In the genomic region with DNA sequence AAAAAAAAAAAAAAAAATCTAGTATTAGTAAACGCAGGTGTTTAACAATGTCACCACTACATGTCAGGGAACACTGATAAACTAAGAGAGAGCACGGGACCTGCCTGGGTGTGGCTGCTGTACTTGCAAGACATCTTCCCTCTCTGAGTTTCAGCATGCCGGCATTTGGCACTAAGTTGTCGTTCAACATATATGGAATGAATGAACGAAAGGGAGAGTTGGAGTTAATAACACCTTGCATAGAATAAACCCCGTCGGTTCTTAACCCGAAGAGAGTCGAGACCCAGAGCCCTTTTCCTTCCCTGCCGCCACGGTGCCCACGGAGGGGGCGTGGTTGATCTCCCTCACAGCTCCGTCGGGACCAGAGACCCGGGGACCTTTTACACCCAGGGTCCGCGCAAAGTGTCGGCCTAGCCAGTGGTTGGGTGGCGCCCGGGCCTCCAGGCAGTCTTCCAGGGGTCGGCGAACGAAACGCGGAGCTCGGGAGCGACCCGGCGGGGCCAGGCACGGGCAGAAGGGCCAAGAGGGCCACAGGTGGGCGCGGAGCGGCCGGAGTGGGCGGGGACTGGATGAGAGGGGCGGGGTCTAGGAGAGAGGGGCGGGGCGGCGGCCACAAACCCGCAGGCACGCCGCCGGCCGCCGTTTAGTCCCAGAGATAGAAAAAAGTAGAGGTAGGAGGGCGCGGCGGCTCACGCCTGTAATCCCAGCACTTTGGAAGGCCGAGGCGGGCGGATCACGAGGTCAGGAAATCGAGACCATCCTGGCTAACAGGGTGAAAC, we compare ENCODE assay signal across 8 cellular contexts. TPM values are rescaled to one million over a fixed set of nuclear protein-coding genes. Genes with fewer than 3 reads are reported as not detected.
DNase-seq lines count a peak whose midpoint lies in the region; ATAC-seq and TF ChIP-seq lines count a peak whose summit lies in the region.

No MANE protein-coding gene starts in this region.

- H3K4me1 ChIP-seq in transverse colon = peaks cover 7 to 19% (median 14%) of the 10 kb centered on the region in 4 donors

- H3K9me3 Mint-ChIP-seq in activated naive CD8-positive, alpha-beta T cell (ENCODE audit: low read depth) = no peaks in the 10 kb centered on the region

- WGBS in transverse colon (ENCODE audit: low coverage in 1 of 2), 2 donors = 2 to 3% methylated on average over 10 to 53 of the region's 55 CpGs

- H3K27me3 ChIP-seq in BJ (ENCODE audit: control insufficient read depth, insufficient read depth, low read length) = no peaks in the 10 kb centered on the region
- H3K27me3 ChIP-seq in transverse colon = no peaks in the 10 kb centered on the region

- H3K27me3 Mint-ChIP-seq in activated naive CD8-positive, alpha-beta T cell = no peaks in the 10 kb centered on the region

- TF ChIP-seq POLR2A in transverse colon (IDR thresholded peaks at IDR 0.05) = no peak

- peak overlapping the region; percentile 94 for H3K4me3 Mint-ChIP-seq in activated naive CD8-positive, alpha-beta T cell

- H3K27ac Mint-ChIP-seq in activated naive CD8-positive, alpha-beta T cell = peak overlapping the region; percentile 92

- DNase-seq in BJ (ENCODE audit: low read depth) = no peak
- DNase-seq in HT-29 (ENCODE audit: low spot score) = peak; percentile 69
- peak; percentile 58 for DNase-seq in SKM-1 treated with dmso at 0.1 percent for 144 hours (lab: John Stamatoyannopoulos, UW; ENCODE audit: unreplicated experiment)
- DNase-seq in cardiac septum (ENCODE audit: low spot score) = peak; percentile 88
- DNase-seq in posterior cingulate gyrus = peak in 6 of 10 donors; percentile 31 to 91 (median 46)
- peak; percentile 78 for DNase-seq in transverse colon

- H3K4me3 ChIP-seq in BJ (ENCODE audit: low read depth, low read length) (peak overlapping the region; percentile 94), transverse colon (peak overlapping the region; percentile 53 to 99 (median 67))

- in situ Hi-C loops in transverse colon (cut with MboI; ENCODE audit: low pct_ligation_motif_present in 1 of 4, low pct_unique_long_range_greater_than_20kb in 1 of 4, low sequenced_read_pairs in 3 of 4) = loop anchor here in 2 of 4 donors (10.0 to 25.0 kb wide), 2 partner anchors 329 to 494 kb away; no protein-coding TSS in a partner anchor

- peaks cover 4% of the 10 kb centered on the region for H3K36me3 Mint-ChIP-seq in activated naive CD8-positive, alpha-beta T cell

- H3K36me3 ChIP-seq in BJ (ENCODE audit: control insufficient read depth, insufficient read depth, low read length) (no peaks in the 10 kb centered on the region; the same call in 1 of the 2 replicates), transverse colon (no peaks in the 10 kb centered on the region)

- intact Hi-C loops in cardiac septum (cut with DNase I) (no loop called here), posterior cingulate gyrus (cut with DNase I) (no loop called here), transverse colon (cut with DNase I; ENCODE audit: low total_unique reads) (loop anchor here (2.0 kb wide), 1 partner anchor 56 kb away; no protein-coding TSS in a partner anchor)

- TF ChIP-seq CTCF in BJ (IDR thresholded peaks at IDR 0.05; ENCODE audit: insufficient read depth, low read depth, low read length) (no peak), transverse colon (IDR thresholded peaks at IDR 0.05) (no peak)

- H3K27ac ChIP-seq in transverse colon = peak overlapping the region; percentile 84 to 90 (median 86)

- CTCF ChIA-PET in BJ (lab: Yijun Ruan, JAX) = interaction anchor here (0.7 to 1.8 kb wide), 13 partner anchors 9 to 506 kb away, joined by 3 to 14 read pairs (median 5); a partner anchor contains a TSS

- H3K9me3 ChIP-seq in transverse colon = no peaks in the 10 kb centered on the region

- ATAC-seq in GM19455 (IDR thresholded peaks at IDR 0.05; ENCODE audit: unreplicated experiment) = peak; percentile 54

- peaks cover 22% of the 10 kb centered on the region for H3K4me1 Mint-ChIP-seq in activated naive CD8-positive, alpha-beta T cell (ENCODE audit: low read depth)

- no peak for TF ChIP-seq EP300 in transverse colon (IDR thresholded peaks at IDR 0.05; ENCODE audit: low read depth)

- POLR2A ChIA-PET in BJ (lab: Charles Lee) = interaction anchor here (0.7 kb wide), 1 partner anchor 205 kb away, joined by 3 read pairs; no protein-coding TSS in a partner anchor

RNA-seq across cellular contexts. Expression of a gene that starts 0.8 kb away (rescaled TPM):
- 102 and 113 TPM in 2 replicates for polyA plus RNA-seq in BJ (2011; rRNA removed)
- polyA minus RNA-seq in BJ (2011; rRNA and poly(A)+ RNA removed) = 31.6 and 57.6 TPM in 2 replicates
- 36.6 and 41.9 TPM in 2 replicates for total RNA-seq in HT-29 (2014; rRNA removed; shearing (Covaris generic))
- total RNA-seq in cardiac septum (28.1 TPM), transverse colon (10 to 100 TPM in 2 of 4 donors, 1 to 10 TPM in 1, not detected in 1; 1.6 to 22.3 (median 19.5) TPM)

RNA-seq across cellular contexts. Expression of a gene that starts 25.1 kb away (rescaled TPM):
- polyA plus RNA-seq in BJ (2011; rRNA removed) = 491 and 500 TPM in 2 replicates
- polyA minus RNA-seq in BJ (2011; rRNA and poly(A)+ RNA removed) = 96.5 and 142 TPM in 2 replicates
- total RNA-seq in HT-29 (2014; rRNA removed; shearing (Covaris generic)) = 90.3 and 90.5 TPM in 2 replicates
- total RNA-seq in cardiac septum (201 TPM), transverse colon (100 to 1,000 TPM in 3 of 4 donors, 10 to 100 TPM in 1; 60.9 to 212 (median 138) TPM)
